ENCODE assay signal across 13 cellular contexts in genomic region chr15:70234256-70234965, GRCh38.
DNase-seq lines count a peak whose midpoint lies in the region; ATAC-seq and TF ChIP-seq lines count a peak whose summit lies in the region.
"Had no signal": no experiment of that assay in that cellular context is flagged by ENCODE, and none has a peak within 500 bp of the region (broad histone marks: within the 10 kb centered on the region; RNA-seq: fewer than 3 reads in every experiment).

No MANE protein-coding gene starts in this region.

- POLR2A ChIA-PET in activated CD4-positive, alpha-beta T cell treated with anti-CD3 and anti-CD28 coated beads for 36 hours (lab: Charles Lee): interaction anchor here (0.6 kb wide), 1 partner anchor 389 kb away, joined by 3 read pairs; no protein-coding TSS in a partner anchor

- no peak overlapping the region for H2AFZ ChIP-seq in trophoblast cell (ENCODE audit: insufficient read depth, low read length, poor library complexity)

- peaks cover 22% of the 10 kb centered on the region for H3K4me1 Mint-ChIP-seq in activated CD4-positive, alpha-beta T cell treated with anti-CD3 and anti-CD28 coated beads for 36 hours
- H3K4me1 Mint-ChIP-seq in T-helper 2 cell treated with Interferon-gamma antibody and Interleukin-4, amounts not matched to agents 5 μg/mL and 100 μg/mL, for 36 hours (ENCODE audit: low read depth): peaks cover 15% of the 10 kb centered on the region

- no CpG with 5 or more reads among the region's 11 CpGs for WGBS in trophoblast cell (ENCODE audit: extremely low coverage, insufficient coverage, insufficient read length)

- H3K79me1 ChIP-seq in trophoblast cell (ENCODE audit: low read length): no peaks in the 10 kb centered on the region

- intact Hi-C loops in activated CD4-positive, alpha-beta T cell treated with anti-CD3 and anti-CD28 coated beads for 36 hours (cut with DNase I, micrococcal nuclease): no loop called here

- H2AK5ac ChIP-seq in trophoblast cell (ENCODE audit: low read length): no peak overlapping the region

- H3K4ac ChIP-seq in trophoblast cell (ENCODE audit: low read depth, low read length): no peak overlapping the region

- ATAC-seq in activated CD4-positive, alpha-beta T cell treated with anti-CD3 and anti-CD28 coated beads for 36 hours: peak; percentile 20
- ATAC-seq in HG03520 (IDR thresholded peaks at IDR 0.05; ENCODE audit: unreplicated experiment) (no peak), GM19328 (IDR thresholded peaks at IDR 0.05; ENCODE audit: unreplicated experiment) (no peak)

- no peak overlapping the region for H4K12ac ChIP-seq in trophoblast cell (ENCODE audit: low read depth, low read length)

- no peaks in the 10 kb centered on the region for H3K27me3 Mint-ChIP-seq in activated CD4-positive, alpha-beta T cell treated with anti-CD3 and anti-CD28 coated beads for 36 hours
- H3K27me3 Mint-ChIP-seq in T-helper 2 cell treated with Interferon-gamma antibody and Interleukin-4, amounts not matched to agents 5 μg/mL and 100 μg/mL, for 36 hours (ENCODE audit: low read depth): peaks cover 23% of the 10 kb centered on the region
- H3K27me3 Mint-ChIP-seq: activated naive CD8-positive, alpha-beta T cell had no signal

- H3K4me3 Mint-ChIP-seq in activated CD4-positive, alpha-beta T cell treated with anti-CD3 and anti-CD28 coated beads for 36 hours: no peak overlapping the region
- H3K4me3 Mint-ChIP-seq in T-helper 2 cell treated with Interferon-gamma antibody and Interleukin-4, amounts not matched to agents 5 μg/mL and 100 μg/mL, for 36 hours: no peak overlapping the region
- H3K4me3 Mint-ChIP-seq: activated naive CD8-positive, alpha-beta T cell; naive B cell had no signal

- TF ChIP-seq CTCF in choroid plexus epithelial cell (conservative IDR thresholded peaks at IDR 0.05; ENCODE audit: low read depth, low read length): no peak

- DNase-seq in activated CD4-positive, alpha-beta T cell treated with anti-CD3 and anti-CD28 coated beads for 36 hours: peak; percentile 50
- no peak for DNase-seq in activated CD4-positive, alpha-beta T cell treated with anti-CD3 and anti-CD28 coated beads for 48 hours
- peak; percentile 33 for DNase-seq in NCI-H226
- DNase-seq in choroid plexus epithelial cell (ENCODE audit: low read depth): peak; percentile 74
- peak; percentile 98 to 99 for DNase-seq in trophoblast cell
- DNase-seq in T-helper 2 cell treated with Interferon-gamma antibody and Interleukin-4, amounts not matched to agents 5 μg/mL and 100 μg/mL, for 36 hours (ENCODE audit: low spot score): no peak
- DNase-seq: naive B cell, NCI-H2171 treated with DMSO at 0.1 percent for 48 hours, Peyer's patch had no signal

- H3K18ac ChIP-seq in trophoblast cell (ENCODE audit: low read length): no peak overlapping the region

- peaks cover 6% of the 10 kb centered on the region for H3K36me3 Mint-ChIP-seq in activated CD4-positive, alpha-beta T cell treated with anti-CD3 and anti-CD28 coated beads for 36 hours (ENCODE audit: low read depth)
- H3K36me3 Mint-ChIP-seq in T-helper 2 cell treated with Interferon-gamma antibody and Interleukin-4, amounts not matched to agents 5 μg/mL and 100 μg/mL, for 36 hours (ENCODE audit: low read depth): peaks cover 2% of the 10 kb centered on the region

- no peak overlapping the region for H3K23ac ChIP-seq in trophoblast cell (ENCODE audit: low read length)

- CTCF ChIA-PET in activated CD4-positive, alpha-beta T cell treated with anti-CD3 and anti-CD28 coated beads for 36 hours (lab: Charles Lee): interaction anchor here (1.3 kb wide), 1 partner anchor 24 kb away, joined by 4 read pairs; no protein-coding TSS in a partner anchor

- H3K9ac ChIP-seq in trophoblast cell (ENCODE audit: low read length): no peak overlapping the region

- no peak overlapping the region for H3K27ac ChIP-seq in trophoblast cell (ENCODE audit: low read depth, low read length)
- H3K27ac ChIP-seq: Peyer's patch had no signal

- peaks cover 4% of the 10 kb centered on the region for H3K9me3 ChIP-seq in trophoblast cell (ENCODE audit: insufficient read depth, low read depth, low read length)

- no peak overlapping the region for H2BK5ac ChIP-seq in trophoblast cell (ENCODE audit: low read depth, low read length, poor library complexity)

- no peak overlapping the region for H3K4me3 ChIP-seq in choroid plexus epithelial cell (ENCODE audit: low read depth, low read length)
- H3K4me3 ChIP-seq in trophoblast cell (ENCODE audit: low read depth, low read length): no peak overlapping the region
- H3K4me3 ChIP-seq: Peyer's patch, skin epidermis had no signal

- H3K14ac ChIP-seq in trophoblast cell (ENCODE audit: low read length): no peak overlapping the region

- no peaks in the 10 kb centered on the region for H3K79me2 ChIP-seq in trophoblast cell (ENCODE audit: control insufficient read depth, insufficient read depth, low read length, poor library complexity)

- no peak overlapping the region for H4K8ac ChIP-seq in trophoblast cell (ENCODE audit: low read depth, low read length)

- no peak overlapping the region for H3K4me2 ChIP-seq in trophoblast cell (ENCODE audit: low read length)

- H3K27ac Mint-ChIP-seq in activated CD4-positive, alpha-beta T cell treated with anti-CD3 and anti-CD28 coated beads for 36 hours: no peak overlapping the region
- H3K27ac Mint-ChIP-seq in T-helper 2 cell treated with Interferon-gamma antibody and Interleukin-4, amounts not matched to agents 5 μg/mL and 100 μg/mL, for 36 hours: no peak overlapping the region
- H3K27ac Mint-ChIP-seq: activated naive CD8-positive, alpha-beta T cell had no signal

- peaks cover 2% of the 10 kb centered on the region for H3K27me3 ChIP-seq in trophoblast cell (ENCODE audit: insufficient read depth, low read length)
- H3K27me3 ChIP-seq: Peyer's patch had no signal

- peaks cover 2% of the 10 kb centered on the region in 2 experiments for H3K4me1 ChIP-seq in trophoblast cell (ENCODE audit: control insufficient read depth in 1 of 2, insufficient read depth in 2 of 2, low read length in 2 of 2)
- H3K4me1 ChIP-seq: Peyer's patch had no signal

- no peaks in the 10 kb centered on the region for H3K36me3 ChIP-seq in trophoblast cell (ENCODE audit: control insufficient read depth in 1 of 2, insufficient read depth in 2 of 2, low read length in 2 of 2)
- H3K36me3 ChIP-seq: Peyer's patch had no signal

- H2BK12ac ChIP-seq in trophoblast cell (ENCODE audit: low read length): no peak overlapping the region

- no peak overlapping the region for H4K91ac ChIP-seq in trophoblast cell (ENCODE audit: low read depth, low read length)

- peaks cover 20% of the 10 kb centered on the region for H3K9me3 Mint-ChIP-seq in activated CD4-positive, alpha-beta T cell treated with anti-CD3 and anti-CD28 coated beads for 36 hours (ENCODE audit: low read depth)
- peaks cover 29% of the 10 kb centered on the region for H3K9me3 Mint-ChIP-seq in T-helper 2 cell treated with Interferon-gamma antibody and Interleukin-4, amounts not matched to agents 5 μg/mL and 100 μg/mL, for 36 hours

- H2BK120ac ChIP-seq in trophoblast cell (ENCODE audit: insufficient read depth, low read length, poor library complexity): no peak overlapping the region

Comparison
In these comparisons a context has a peak if more than half of its experiments do, and no peak if none do; other contexts are left out.
1. DNase-seq: peak in activated CD4-positive, alpha-beta T cell treated with anti-CD3 and anti-CD28 coated beads for 36 hours (single experiment), NCI-H226 (single experiment), choroid plexus epithelial cell (single experiment) and trophoblast cell (2 of 2); none in activated CD4-positive, alpha-beta T cell treated with anti-CD3 and anti-CD28 coated beads for 48 hours (single experiment) and T-helper 2 cell treated with Interferon-gamma antibody and Interleukin-4, amounts not matched to agents 5 μg/mL and 100 μg/mL, for 36 hours (single experiment).